Comparison of ENCODE assay signal across 12 cellular contexts in genomic region chr3:195803309-195803908, GRCh38. TPM values are rescaled to one million over a fixed set of nuclear protein-coding genes. Genes with fewer than 3 reads are reported as not detected.
DNase-seq lines count a peak whose midpoint lies in the region; ATAC-seq, FAIRE-seq and TF ChIP-seq lines count a peak whose summit lies in the region.
"Had no signal": no experiment of that assay in that cellular context is flagged by ENCODE, and none has a peak within 500 bp of the region (broad histone marks: within the 10 kb centered on the region; RNA-seq: fewer than 3 reads in every experiment).

No MANE protein-coding gene starts in this region.

- H3K27ac ChIP-seq in AG04450 (ENCODE audit: low read depth, low read length) (no peak overlapping the region), H1 (ENCODE audit: low read depth, low read length) (no peak overlapping the region)

- H4K5ac ChIP-seq in H1 (ENCODE audit: insufficient read length, low read depth, low read length) = no peak overlapping the region

- WGBS in H1 (ENCODE audit: extremely low coverage in 1 of 2, insufficient coverage in 1 of 2, insufficient read length in 1 of 2, insufficient replicate concordance in 2 of 2, low coverage in 1 of 2, low lambda C conversion rate in 2 of 2, missing lambda C conversion rate in 1 of 2), 2 experiments = 86% methylated on average over 19 of the region's 19 CpGs; no CpG with 5 or more reads in 1 of the 2 experiments

- H2BK20ac ChIP-seq in H1 (ENCODE audit: low read length) = 0 out of 2 replicates have a peak overlapping the region, but pooled peaks have one; percentile 21

- H3K4ac ChIP-seq in H1 (replicated peaks; ENCODE audit: insufficient read length, low read depth, low read length) = no peak overlapping the region

- peak overlapping the region; percentile 97 for H2AK5ac ChIP-seq in H1 (ENCODE audit: low read depth, low read length)

- no peaks in the 10 kb centered on the region for H3K79me2 ChIP-seq in H1 (ENCODE audit: control insufficient read depth in 1 of 2, insufficient read depth in 2 of 2, low read length in 2 of 2)

- H3K27me3 ChIP-seq in AG04450 (ENCODE audit: control insufficient read depth, insufficient read depth, low read length) (peaks cover 46% of the 10 kb centered on the region), H1 (replicated peaks in 1 of 4; ENCODE audit: control insufficient read depth in 3 of 4, extremely low read depth in 1 of 4, insufficient read depth in 3 of 4, low read length in 3 of 4) (no peaks in the 10 kb centered on the region; a peak in 1 of 7 replicates)

- H2AFZ ChIP-seq in H1 (ENCODE audit: low read length) = no peak overlapping the region

- TF ChIP-seq POLR2A in H1 (IDR thresholded peaks at IDR 0.05; ENCODE audit: control extremely low read depth in 1 of 2, low read depth in 2 of 2, low read length in 2 of 2) = no peak

- H2BK15ac ChIP-seq in H1 (ENCODE audit: low read length) = peak overlapping the region; percentile 8

- H3K4me3 ChIP-seq in AG04450 (ENCODE audit: low read depth, low read length) (no peak overlapping the region), H1 (ENCODE audit: extremely low read depth in 1 of 4, insufficient read depth in 2 of 4, low read depth in 3 of 4, low read length in 4 of 4) (no peak overlapping the region)

- peak overlapping the region; percentile 97 for H3K27ac Mint-ChIP-seq in natural killer cell

- H3K4me1 ChIP-seq in H1 (replicated peaks in 1 of 4; ENCODE audit: control insufficient read depth in 3 of 4, insufficient read depth in 4 of 4, low read length in 3 of 4) = peaks cover 9 to 32% (median 21%) of the 10 kb centered on the region in 4 experiments

- no peak overlapping the region; the same call in 1 of the 2 replicates for H4K8ac ChIP-seq in H1 (ENCODE audit: extremely low read depth, insufficient read depth, low read length)

- H3K18ac ChIP-seq in H1 (ENCODE audit: extremely low read depth, low read length) = no peak overlapping the region

- H3K9me3 ChIP-seq in AG04450 (ENCODE audit: control insufficient read depth, insufficient read depth, low read length) = no peaks in the 10 kb centered on the region; the same call in 1 of the 2 replicates
- no peaks in the 10 kb centered on the region for H3K9me3 ChIP-seq in H1 (ENCODE audit: insufficient read depth in 2 of 2, low read depth in 1 of 2, low read length in 1 of 2)

- CTCF ChIA-PET in AG04450 (lab: Charles Lee) (interaction anchor here (1.0 to 1.3 kb wide), 3 partner anchors 47 to 60 kb away, joined by 4 to 5 read pairs (median 5); no protein-coding TSS in a partner anchor), H1 (lab: Charles Lee; ENCODE audit: partially characterized antibody) (interaction anchor here (0.7 to 13.5 kb wide), 4 partner anchors 14 to 49 kb away, joined by 3 to 116 read pairs (median 4); no protein-coding TSS in a partner anchor)

- peaks cover 60 to 73% of the 10 kb centered on the region in 2 donors for H3K4me1 Mint-ChIP-seq in natural killer cell

- POLR2A ChIA-PET in AG04450 (lab: Yijun Ruan, JAX) (no interaction called here), H1 (lab: Charles Lee; ENCODE audit: partially characterized antibody) (interaction anchor here (1.9 kb wide), 1 partner anchor 10 kb away, joined by 6 read pairs; no protein-coding TSS in a partner anchor)

- no peak for TF ChIP-seq CTCF in AG04450 (IDR thresholded peaks at IDR 0.05; ENCODE audit: low read depth, low read length)
- no peak for TF ChIP-seq CTCF in H1 (IDR thresholded peaks at IDR 0.05; ENCODE audit: control extremely low read depth in 1 of 3, insufficient read depth in 1 of 3, low read depth in 1 of 3, low read length in 3 of 3)
- TF ChIP-seq CTCF in natural killer cell (IDR thresholded peaks at IDR 0.05) = no peak

- H2BK5ac ChIP-seq in H1 (ENCODE audit: low read depth, low read length) = 0 out of 2 replicates have a peak overlapping the region, but pooled peaks have one; percentile 77

- FAIRE-seq in H1 (lab: Jason Lieb, UNC) = no peak

- H3K4me3 Mint-ChIP-seq in natural killer cell = peak overlapping the region; percentile 89

- peak overlapping the region; percentile 100 for H2BK12ac ChIP-seq in H1 (ENCODE audit: low read depth, low read length)

- H3K4me2 ChIP-seq in H1 (ENCODE audit: insufficient read depth in 1 of 2, low read depth in 2 of 2, low read length in 2 of 2) = no peak overlapping the region

- peak; percentile 11 for DNase-seq in AG04450 (ENCODE audit: low read depth, low spot score)
- DNase-seq in GM04504 (ENCODE audit: low read depth) = peak; percentile 32
- DNase-seq in H1 (ENCODE audit: low read depth in 1 of 2, low spot score in 2 of 2) = no peak
- DNase-seq in natural killer cell = peak; percentile 46
- DNase-seq in DMS153 (lab: John Stamatoyannopoulos, UW) = no peak
- no peak for DNase-seq in stimulated activated CD4-positive, alpha-beta T cell treated with anti-CD3 and anti-CD28 coated beads, Interleukin-4, amount 100 ng/mL, for 24 hours
- DNase-seq in NK-92 treated with Interleukin-12 subunit alpha and Interleukin-12 subunit beta, amount 100 ng/mL, for 24 hours (lab: John Stamatoyannopoulos, UW) = no peak
- DNase-seq: hypothalamus, NCI-H774 had no signal

- no peak overlapping the region for H3K23ac ChIP-seq in H1 (ENCODE audit: insufficient read length)

- no peaks in the 10 kb centered on the region for H3K36me3 Mint-ChIP-seq in natural killer cell

- no peak overlapping the region for H3K56ac ChIP-seq in H1 (replicated peaks; ENCODE audit: insufficient read length, low read depth, low read length)

- no peak for TF ChIP-seq RAD21 in H1 (IDR thresholded peaks at IDR 0.05 in 1 of 2, conservative IDR thresholded peaks at IDR 0.05 in 1 of 2; ENCODE audit: low read depth in 2 of 2, low read length in 2 of 2)

- no peaks in the 10 kb centered on the region for H3K27me3 Mint-ChIP-seq in natural killer cell (ENCODE audit: low read depth in 2 of 2)

- no peaks in the 10 kb centered on the region for H3K9me3 Mint-ChIP-seq in natural killer cell

- H3K23me2 ChIP-seq in H1 (ENCODE audit: low read depth, low read length) = no peaks in the 10 kb centered on the region

- TF ChIP-seq EP300 in H1 (IDR thresholded peaks at IDR 0.05; ENCODE audit: borderline replicate concordance in 1 of 2, low read depth in 2 of 2, low read length in 2 of 2) = no peak

- H3K36me3 ChIP-seq in H1 (ENCODE audit: control insufficient read depth in 2 of 4, insufficient read depth in 4 of 4, low read length in 3 of 4) = no peaks in the 10 kb centered on the region

- no peak overlapping the region for H3K14ac ChIP-seq in H1 (ENCODE audit: insufficient read length)

- peak overlapping the region; percentile 72 for H4K91ac ChIP-seq in H1 (replicated peaks; ENCODE audit: insufficient read length, low read length)

- peak in 2 of 3 donors; percentile 55 to 61 for ATAC-seq in natural killer cell
- ATAC-seq in HG03159 (IDR thresholded peaks at IDR 0.05; ENCODE audit: unreplicated experiment) = no peak

- no peaks in the 10 kb centered on the region for H3K79me1 ChIP-seq in H1 (ENCODE audit: low read depth, low read length)

- H2BK120ac ChIP-seq in H1 (replicated peaks; ENCODE audit: low read depth, low read length) = no peak overlapping the region

- intact Hi-C loops in natural killer cell (cut with micrococcal nuclease) = loop anchor here (1.0 to 2.0 kb wide), 2 partner anchors 47 to 103 kb away; no protein-coding TSS in a partner anchor

- no peaks in the 10 kb centered on the region for H4K20me1 ChIP-seq in H1 (replicated peaks in 1 of 2; ENCODE audit: control insufficient read depth in 1 of 2, insufficient read depth in 2 of 2, low read length in 2 of 2)

- H3K9ac ChIP-seq in H1 (replicated peaks in 1 of 4; ENCODE audit: extremely low read depth in 1 of 4, low read depth in 3 of 4, low read length in 3 of 4) = no peak overlapping the region

TF ChIP-seq in H1, 55 proteins besides CTCF, POLR2A, EP300 and RAD21:
- no peak for TF ChIP-seq CTBP2 (IDR thresholded peaks at IDR 0.05; ENCODE audit: borderline replicate concordance, insufficient read depth, insufficient read length, low read length)
- TF ChIP-seq KDM1A (IDR thresholded peaks at IDR 0.05; ENCODE audit: borderline replicate concordance, low read length) = 0 out of 2 replicates have a peak, but pooled peaks have one; percentile 48
- TF ChIP-seq SRF (IDR thresholded peaks at IDR 0.05; ENCODE audit: low read depth, low read length) = no peak

RNA-seq across cellular contexts. Expression of gene MUC4, which starts 8.3 kb away (rescaled TPM):
- polyA plus RNA-seq in AG04450 (2011; rRNA removed) (not detected in 2 replicates), H1 (2011; rRNA removed) (0.89 and 2.0 TPM in 2 replicates)
- polyA minus RNA-seq in AG04450 (2011; rRNA and poly(A)+ RNA removed) = under 0.01 TPM in 2 replicates
- 1.4 and 2.0 TPM in 2 replicates for total RNA-seq in H1 (2021; fragmentation: NEBNext Ultra II Directional; extraction: Animal tissue kit (Norgen Biotek cat#: 25700))
- 0.94 TPM for polyA plus RNA-seq in H1 (2011; cell fraction: cytosol; rRNA removed)
- 5.4 TPM for polyA plus RNA-seq in H1 (2011; cell fraction: nucleus; rRNA removed)
- 1.1 to 1.8 TPM (median 1.6 TPM) in 4 replicates for polyA plus RNA-seq in H1 (2012, experiment 1 of 2)
- polyA plus RNA-seq in H1 (2012, experiment 2 of 2) = 0.34 TPM
- 0.83 TPM for polyA plus RNA-seq in H1 (2013, experiment 1 of 2)
- polyA plus RNA-seq in H1 (2013, experiment 2 of 2) = 0.59 TPM
- 0.98 and 2.0 TPM in 2 replicates for polyA minus RNA-seq in H1 (2011; rRNA and poly(A)+ RNA removed)
- polyA minus RNA-seq in H1 (2011; cell fraction: cytosol; rRNA and poly(A)+ RNA removed) = 1.0 TPM
- polyA minus RNA-seq in H1 (2011; cell fraction: nucleus; rRNA and poly(A)+ RNA removed) = 2.8 TPM
- total RNA-seq in natural killer cell = 1 to 10 TPM in 1 of 3 donors, under 1 TPM in 2; 0.05 to 1.7 (median 0.38) TPM
- total RNA-seq: dermis microvascular lymphatic vessel endothelial cell, LHCN-M2 had no signal

Comparison
In these comparisons a context has a peak if more than half of its experiments do, and no peak if none do; other contexts are left out.
1. DNase-seq: peak in AG04450 (single experiment), GM04504 (single experiment) and natural killer cell (single experiment); none in H1 (0 of 2), DMS153 (single experiment), stimulated activated CD4-positive, alpha-beta T cell treated with anti-CD3 and anti-CD28 coated beads, Interleukin-4, amount 100 ng/mL, for 24 hours (single experiment) and NK-92 treated with Interleukin-12 subunit alpha and Interleukin-12 subunit beta, amount 100 ng/mL, for 24 hours (single experiment).